Comparison of ENCODE assay signal across 13 cellular contexts in the genomic region with DNA sequence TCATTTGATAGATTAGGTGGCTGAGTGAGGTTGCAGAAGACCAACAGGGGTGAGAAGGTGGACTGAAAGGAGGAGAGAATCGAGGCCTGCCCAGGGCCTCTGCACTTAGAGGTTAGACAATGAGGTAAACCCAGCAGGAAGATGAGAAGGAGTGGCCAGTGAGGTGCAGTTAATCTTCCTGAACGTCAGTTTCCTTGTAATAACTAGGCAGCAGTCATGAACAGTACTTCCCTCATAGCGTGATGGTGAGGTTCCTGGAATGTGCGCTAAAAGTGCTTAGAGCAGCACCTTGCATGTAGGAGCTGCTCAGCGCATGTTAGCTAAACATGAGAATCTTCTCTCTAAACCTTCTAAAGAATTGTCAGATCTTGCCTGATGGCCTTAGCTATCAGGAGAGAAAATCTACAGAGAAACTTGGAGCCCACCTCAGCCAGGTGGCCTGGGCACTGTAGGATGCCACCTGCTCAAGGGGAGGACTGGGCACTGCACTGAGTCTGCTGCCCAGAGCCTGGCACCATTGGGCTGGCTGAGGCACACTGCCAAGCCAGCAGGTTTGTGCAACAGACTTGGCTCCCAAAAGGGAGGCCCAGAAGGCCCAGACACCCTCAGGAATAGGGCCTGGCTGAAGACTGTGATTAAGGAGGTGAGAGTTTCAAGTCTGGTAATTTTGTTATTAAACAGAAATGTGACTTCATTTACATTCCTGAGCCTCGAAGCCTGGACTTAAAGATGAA. TPM values are rescaled to one million over a fixed set of nuclear protein-coding genes. Genes with fewer than 3 reads are reported as not detected.
"Had no signal": no experiment of that assay in that cellular context is flagged by ENCODE, and none has a peak within 500 bp of the region (broad histone marks: within the 10 kb centered on the region; RNA-seq: fewer than 3 reads in every experiment).

No MANE protein-coding gene starts in this region.

RNA-seq across cellular contexts. Expression of gene LGALS9C, which starts 10.2 kb away (rescaled TPM):
- total RNA-seq: hepatocyte; kidney; left ventricle myocardium superior; lung microvascular endothelial cell; mesenteric fat pad; naive thymus-derived CD8-positive, alpha-beta T cell; occipital lobe; osteocyte; posterior vena cava; skeletal muscle tissue; thyroid gland; urinary bladder had no signal
- polyA plus RNA-seq: heart right ventricle; hepatocyte; naive thymus-derived CD8-positive, alpha-beta T cell had no signal
